ENCODE assay signal across 18 cellular contexts in the genomic region with DNA sequence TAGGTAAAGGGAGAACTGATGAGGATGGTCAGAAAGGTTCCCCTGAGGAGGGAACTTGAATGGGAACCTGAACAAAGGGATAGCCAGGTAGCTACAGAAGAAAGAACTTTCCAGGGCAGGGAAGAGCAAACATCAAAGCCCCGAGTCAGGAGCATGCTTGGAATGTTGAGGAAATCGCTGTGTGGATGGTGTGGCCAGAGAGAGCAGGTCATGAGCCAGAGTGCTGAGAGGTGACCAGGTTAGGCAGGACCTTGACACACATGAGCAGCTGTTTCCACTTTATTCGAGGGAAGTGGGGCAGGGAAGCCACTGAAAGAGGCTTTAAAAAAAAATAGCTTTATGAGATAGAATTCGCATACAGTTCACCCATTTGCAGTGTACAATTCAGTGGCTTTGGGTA. TPM values are rescaled to one million over a fixed set of nuclear protein-coding genes. Genes with fewer than 3 reads are reported as not detected.
DNase-seq lines count a peak whose midpoint lies in the region; ATAC-seq and TF ChIP-seq lines count a peak whose summit lies in the region.
"Had no signal": no experiment of that assay in that cellular context is flagged by ENCODE, and none has a peak within 500 bp of the region (broad histone marks: within the 10 kb centered on the region; RNA-seq: fewer than 3 reads in every experiment).

No MANE protein-coding gene starts in this region.

- peaks cover 9% of the 10 kb centered on the region for H3K36me3 Mint-ChIP-seq in CD4-positive, CD25-positive, alpha-beta regulatory T cell
- H3K36me3 Mint-ChIP-seq in activated T-helper 2 cell treated with anti-CD3 and anti-CD28 coated beads, Interferon-gamma antibody, Interleukin-2, Interleukin-4, amounts not matched to agents 10 μg/mL and 5 μg/mL and 100 μg/mL, durations not matched to agents 14 hours and 24 hours and 36 hours (ENCODE audit: low read depth) = peaks cover 78% of the 10 kb centered on the region

- peaks cover 25% of the 10 kb centered on the region for H3K79me1 ChIP-seq in mesendoderm (ENCODE audit: low read length)

- H3K4me3 ChIP-seq in CD4-positive, CD25-positive, alpha-beta regulatory T cell (ENCODE audit: low read depth, low read length) = no peak overlapping the region
- no peak overlapping the region for H3K4me3 ChIP-seq in HCT116 (replicated peaks in 1 of 2; ENCODE audit: low read depth in 1 of 2, low read length in 2 of 2)
- H3K4me3 ChIP-seq in mesendoderm (ENCODE audit: low read length) = no peak overlapping the region
- H3K4me3 ChIP-seq: coronary artery, ovary had no signal

- H2BK5ac ChIP-seq in mesendoderm (ENCODE audit: low read length) = no peak overlapping the region

- H3K9me3 ChIP-seq in CD4-positive, CD25-positive, alpha-beta regulatory T cell (ENCODE audit: control insufficient read depth in 2 of 2, low read length in 2 of 2) = no peaks in the 10 kb centered on the region
- no peaks in the 10 kb centered on the region for H3K9me3 ChIP-seq in HCT116 (ENCODE audit: control insufficient read depth in 1 of 2, insufficient read depth in 1 of 2, low read depth in 1 of 2, low read length in 2 of 2)
- H3K9me3 ChIP-seq: BE2C, ovary had no signal

- H4K20me1 ChIP-seq in HCT116 (ENCODE audit: insufficient read depth) = no peaks in the 10 kb centered on the region

- no peak for ATAC-seq in CD4-positive, CD25-positive, alpha-beta regulatory T cell (ENCODE audit: low read depth in 2 of 2)
- no peak for ATAC-seq in HCT116
- ATAC-seq in GM21737 (IDR thresholded peaks at IDR 0.05; ENCODE audit: unreplicated experiment) = no peak

- 0 out of 2 replicates have a peak overlapping the region, but pooled peaks have one; percentile 12 for H3K9ac ChIP-seq in HCT116 (ENCODE audit: low read length)
- H3K9ac ChIP-seq in mesendoderm (ENCODE audit: low read length) = no peak overlapping the region

- H3K27ac Mint-ChIP-seq in CD4-positive, CD25-positive, alpha-beta regulatory T cell = peak overlapping the region in 2 of 3 donors; percentile 0 to 42
- H3K27ac Mint-ChIP-seq in activated T-helper 2 cell treated with anti-CD3 and anti-CD28 coated beads, Interferon-gamma antibody, Interleukin-2, Interleukin-4, amounts not matched to agents 10 μg/mL and 5 μg/mL and 100 μg/mL, durations not matched to agents 14 hours and 24 hours and 36 hours = peak overlapping the region; percentile 95

- H4K5ac ChIP-seq in mesendoderm (ENCODE audit: low read length) = no peak overlapping the region

- H2AFZ ChIP-seq in HCT116 (ENCODE audit: low read depth, low read length, poor library complexity, severe bottlenecking) = no peak overlapping the region

- H3K4me2 ChIP-seq in HCT116 (ENCODE audit: low read length) = no peak overlapping the region
- no peak overlapping the region for H3K4me2 ChIP-seq in mesendoderm (ENCODE audit: low read length)

- BruUV-seq in HCT116 (replicated peaks; lab: Mats Ljungman, UMichigan) = no TSS peak

- intact Hi-C loops in HCT116 (cut with micrococcal nuclease) = no loop called here
- intact Hi-C loops in activated T-helper 2 cell treated with anti-CD3 and anti-CD28 coated beads, Interferon-gamma antibody, Interleukin-2, Interleukin-4, amounts not matched to agents 10 μg/mL and 5 μg/mL and 100 μg/mL, durations not matched to agents 14 hours and 24 hours and 36 hours (cut with micrococcal nuclease) = no loop called here

- H4K8ac ChIP-seq in mesendoderm (ENCODE audit: low read depth, low read length) = no peak overlapping the region

- H3K9me3 Mint-ChIP-seq in CD4-positive, CD25-positive, alpha-beta regulatory T cell = no peaks in the 10 kb centered on the region
- no peaks in the 10 kb centered on the region for H3K9me3 Mint-ChIP-seq in activated T-helper 2 cell treated with anti-CD3 and anti-CD28 coated beads, Interferon-gamma antibody, Interleukin-2, Interleukin-4, amounts not matched to agents 10 μg/mL and 5 μg/mL and 100 μg/mL, durations not matched to agents 14 hours and 24 hours and 36 hours

- peak overlapping the region in 1 of 4 donors; percentile 83 for H3K4me3 Mint-ChIP-seq in CD4-positive, CD25-positive, alpha-beta regulatory T cell
- H3K4me3 Mint-ChIP-seq in activated T-helper 2 cell treated with anti-CD3 and anti-CD28 coated beads, Interferon-gamma antibody, Interleukin-2, Interleukin-4, amounts not matched to agents 10 μg/mL and 5 μg/mL and 100 μg/mL, durations not matched to agents 14 hours and 24 hours and 36 hours (ENCODE audit: low read depth) = peak overlapping the region; percentile 52

- no peak overlapping the region for H3K27ac ChIP-seq in CD4-positive, CD25-positive, alpha-beta regulatory T cell (ENCODE audit: insufficient read depth, low read length, poor library complexity, severe bottlenecking)
- H3K27ac ChIP-seq in HCT116 (ENCODE audit: low read depth, low read length) = no peak overlapping the region
- H3K27ac ChIP-seq in mesendoderm (ENCODE audit: low read depth, low read length) = no peak overlapping the region
- H3K27ac ChIP-seq: coronary artery, ovary had no signal

- no peaks in the 10 kb centered on the region for H3K9me2 ChIP-seq in HCT116 (ENCODE audit: insufficient read depth)

- no peak overlapping the region for H3K23ac ChIP-seq in mesendoderm (ENCODE audit: low read length)

- WGBS in mesendoderm (ENCODE audit: extremely low coverage, insufficient coverage, low lambda C conversion rate) = no CpG with 5 or more reads among the region's 4 CpGs

- no peak overlapping the region for H3K56ac ChIP-seq in mesendoderm (ENCODE audit: low read length)

- H3K27me3 Mint-ChIP-seq in CD4-positive, CD25-positive, alpha-beta regulatory T cell = no peaks in the 10 kb centered on the region
- H3K27me3 Mint-ChIP-seq in activated T-helper 2 cell treated with anti-CD3 and anti-CD28 coated beads, Interferon-gamma antibody, Interleukin-2, Interleukin-4, amounts not matched to agents 10 μg/mL and 5 μg/mL and 100 μg/mL, durations not matched to agents 14 hours and 24 hours and 36 hours (ENCODE audit: low read depth) = no peaks in the 10 kb centered on the region

- H3K36me3 ChIP-seq in CD4-positive, CD25-positive, alpha-beta regulatory T cell (ENCODE audit: control insufficient read depth, insufficient read depth, low read length) = peaks cover 23% of the 10 kb centered on the region
- H3K36me3 ChIP-seq in HCT116 (ENCODE audit: control insufficient read depth in 1 of 2, insufficient read depth in 2 of 2, low read length in 2 of 2) (peaks cover 10 to 26% of the 10 kb centered on the region in 2 experiments), mesendoderm (ENCODE audit: control insufficient read depth, insufficient read depth, low read length) (peaks cover 10% of the 10 kb centered on the region)
- H3K36me3 ChIP-seq: ovary had no signal

- H3K4me1 Mint-ChIP-seq in CD4-positive, CD25-positive, alpha-beta regulatory T cell = peaks cover 4 to 77% (median 49%) of the 10 kb centered on the region in 4 donors
- H3K4me1 Mint-ChIP-seq in activated T-helper 2 cell treated with anti-CD3 and anti-CD28 coated beads, Interferon-gamma antibody, Interleukin-2, Interleukin-4, amounts not matched to agents 10 μg/mL and 5 μg/mL and 100 μg/mL, durations not matched to agents 14 hours and 24 hours and 36 hours (ENCODE audit: low read depth) = peaks cover 63% of the 10 kb centered on the region

- H3K18ac ChIP-seq in mesendoderm (ENCODE audit: low read length) = no peak overlapping the region

- peaks cover 62% of the 10 kb centered on the region for H3K4me1 ChIP-seq in CD4-positive, CD25-positive, alpha-beta regulatory T cell (ENCODE audit: control insufficient read depth, insufficient read depth, low read length, poor library complexity, severe bottlenecking)
- H3K4me1 ChIP-seq in HCT116 (ENCODE audit: control insufficient read depth in 1 of 2, insufficient read depth in 2 of 2, low read length in 2 of 2) (peaks cover 8 to 29% of the 10 kb centered on the region in 2 experiments), mesendoderm (ENCODE audit: control insufficient read depth, low read depth, low read length) (peaks cover 4% of the 10 kb centered on the region)
- H3K4me1 ChIP-seq: BE2C had no signal

- no peak for TF ChIP-seq CTCF in HCT116 (IDR thresholded peaks at IDR 0.05 in 2 of 3, conservative IDR thresholded peaks at IDR 0.05 in 1 of 3; ENCODE audit: borderline replicate concordance in 1 of 3, insufficient read depth in 1 of 3, low read depth in 2 of 3, low read length in 2 of 3)

- peaks cover 66% of the 10 kb centered on the region for H3K79me2 ChIP-seq in HCT116 (ENCODE audit: insufficient read depth, low read length)
- H3K79me2 ChIP-seq in mesendoderm (ENCODE audit: control insufficient read depth, insufficient read depth, low read length) = peaks cover 28% of the 10 kb centered on the region

- H3K27me3 ChIP-seq in CD4-positive, CD25-positive, alpha-beta regulatory T cell (ENCODE audit: control insufficient read depth, insufficient read depth, low read length) = no peaks in the 10 kb centered on the region
- H3K27me3 ChIP-seq in HCT116 (ENCODE audit: insufficient read depth, low read length) = no peaks in the 10 kb centered on the region
- no peaks in the 10 kb centered on the region for H3K27me3 ChIP-seq in mesendoderm (ENCODE audit: insufficient read depth, low read length, poor library complexity)
- H3K27me3 ChIP-seq: BE2C, ovary had no signal

- TF ChIP-seq RAD21 in HCT116 (IDR thresholded peaks at IDR 0.05; ENCODE audit: low read depth) = no peak

- CTCF ChIA-PET in HCT116 (lab: Charles Lee) = interaction anchor here (0.5 kb wide), 1 partner anchor 20 kb away, joined by 3 read pairs; no protein-coding TSS in a partner anchor

- H2BK120ac ChIP-seq in mesendoderm (ENCODE audit: low read depth, low read length) = no peak overlapping the region

- POLR2A ChIA-PET in HCT116 (lab: Charles Lee) = no interaction called here

- no peak for TF ChIP-seq POLR2A in HCT116 (IDR thresholded peaks at IDR 0.05; ENCODE audit: borderline replicate concordance, extremely low read depth, insufficient read depth, insufficient read length)

- no peak for DNase-seq in CD4-positive, CD25-positive, alpha-beta regulatory T cell
- DNase-seq in HCT116 (ENCODE audit: low read depth, low spot score) (no peak), mesendoderm (peak; percentile 57), DMS79 treated with DMSO at 0.1 percent for 48 hours (lab: John Stamatoyannopoulos, UW) (no peak), DMS153 treated with DMSO at 0.1 percent for 48 hours (lab: John Stamatoyannopoulos, UW; ENCODE audit: unreplicated experiment) (no peak)
- DNase-seq in activated T-helper 2 cell treated with anti-CD3 and anti-CD28 coated beads, Interferon-gamma antibody, Interleukin-2, Interleukin-4, amounts not matched to agents 10 μg/mL and 5 μg/mL and 100 μg/mL, durations not matched to agents 14 hours and 24 hours and 36 hours (ENCODE audit: low spot score) = no peak
- no peak for DNase-seq in activated effector memory CD4-positive, alpha-beta T cell treated with Interleukin-2 at 50 U/mL for 16 hours
- DNase-seq: activated CD8-positive, alpha-beta memory T cell treated with anti-CD3 and anti-CD28 coated beads, Interleukin-2, amount 50 U/mL, for 48 hours; aorta; BE2C; NCI-H1436; ovary had no signal

- RAD21 ChIA-PET in HCT116 (lab: Charles Lee; ENCODE audit: low non-redundant PET in 1 of 2, low total read pairs in 2 of 2, uncharacterized antibody in 2 of 2, unreplicated experiment in 2 of 2) = no interaction called here

- no peak overlapping the region for H3K4ac ChIP-seq in mesendoderm (ENCODE audit: low read depth, low read length)

- no peak overlapping the region for H2BK15ac ChIP-seq in mesendoderm (replicated peaks; ENCODE audit: low read depth)

- no peak overlapping the region for H2AK5ac ChIP-seq in mesendoderm (ENCODE audit: low read length)

RNA-seq across cellular contexts. Expression of gene RAB8A, which starts 4.4 kb away (rescaled TPM):
- total RNA-seq in CD4-positive, CD25-positive, alpha-beta regulatory T cell = 88.1 TPM
- 10 to 100 TPM; 79.6 to 93.0 (median 87.8) TPM for polyA plus RNA-seq in CD4-positive, CD25-positive, alpha-beta regulatory T cell
- 116 TPM for total RNA-seq in HCT116 (2021; ENCODE audit: unreplicated experiment)
- 100 and 111 TPM in 2 replicates for polyA plus RNA-seq in HCT116 (2012)
- total RNA-seq in activated T-helper 2 cell treated with anti-CD3 and anti-CD28 coated beads, Interferon-gamma antibody, Interleukin-2, Interleukin-4, amounts not matched to agents 10 μg/mL and 5 μg/mL and 100 μg/mL, durations not matched to agents 14 hours and 24 hours and 36 hours = 256 and 261 TPM in 2 replicates
- 61.3 TPM for polyA plus RNA-seq in mesendoderm (2013, experiment 1 of 2)
- polyA plus RNA-seq in mesendoderm (2013, experiment 2 of 2) = 61.3 TPM

RNA-seq across cellular contexts. Expression of gene HSH2D, which starts 27.4 kb away (rescaled TPM):
- 45.5 TPM for total RNA-seq in CD4-positive, CD25-positive, alpha-beta regulatory T cell
- polyA plus RNA-seq in CD4-positive, CD25-positive, alpha-beta regulatory T cell = 10 to 100 TPM in 3 of 4 donors, 1 to 10 TPM in 1; 8.8 to 17.0 (median 12.4) TPM
- 21.4 TPM for total RNA-seq in HCT116 (2021; ENCODE audit: unreplicated experiment)
- 25.0 and 30.2 TPM in 2 replicates for polyA plus RNA-seq in HCT116 (2012)
- total RNA-seq in activated T-helper 2 cell treated with anti-CD3 and anti-CD28 coated beads, Interferon-gamma antibody, Interleukin-2, Interleukin-4, amounts not matched to agents 10 μg/mL and 5 μg/mL and 100 μg/mL, durations not matched to agents 14 hours and 24 hours and 36 hours = 42.3 and 43.5 TPM in 2 replicates
- 0.56 TPM for polyA plus RNA-seq in mesendoderm (2013, experiment 1 of 2)
- 0.49 TPM for polyA plus RNA-seq in mesendoderm (2013, experiment 2 of 2)
- total RNA-seq: Daoy, glomerular endothelial cell, SK-MEL-5 had no signal

RNA-seq across cellular contexts. Expression of gene TPM4, which starts 39.8 kb away (rescaled TPM):
- 305 TPM for total RNA-seq in CD4-positive, CD25-positive, alpha-beta regulatory T cell
- polyA plus RNA-seq in CD4-positive, CD25-positive, alpha-beta regulatory T cell = 100 to 1,000 TPM; 109 to 163 (median 131) TPM
- total RNA-seq in HCT116 (2021; ENCODE audit: unreplicated experiment) = 275 TPM
- polyA plus RNA-seq in HCT116 (2012) = 230 and 283 TPM in 2 replicates
- total RNA-seq in activated T-helper 2 cell treated with anti-CD3 and anti-CD28 coated beads, Interferon-gamma antibody, Interleukin-2, Interleukin-4, amounts not matched to agents 10 μg/mL and 5 μg/mL and 100 μg/mL, durations not matched to agents 14 hours and 24 hours and 36 hours = 507 and 520 TPM in 2 replicates
- 604 TPM for polyA plus RNA-seq in mesendoderm (2013, experiment 1 of 2)
- 628 TPM for polyA plus RNA-seq in mesendoderm (2013, experiment 2 of 2)

RNA-seq across cellular contexts. Expression of gene CIB3, which starts 57.3 kb away (rescaled TPM):
- not detected for total RNA-seq in CD4-positive, CD25-positive, alpha-beta regulatory T cell
- not detected for polyA plus RNA-seq in CD4-positive, CD25-positive, alpha-beta regulatory T cell
- not detected for total RNA-seq in HCT116 (2021; ENCODE audit: unreplicated experiment)
- 0.13 and 0.76 TPM in 2 replicates for polyA plus RNA-seq in HCT116 (2012)
- total RNA-seq in activated T-helper 2 cell treated with anti-CD3 and anti-CD28 coated beads, Interferon-gamma antibody, Interleukin-2, Interleukin-4, amounts not matched to agents 10 μg/mL and 5 μg/mL and 100 μg/mL, durations not matched to agents 14 hours and 24 hours and 36 hours = not detected in 2 replicates
- not detected for polyA plus RNA-seq in mesendoderm (2013, experiment 1 of 2)
- polyA plus RNA-seq in mesendoderm (2013, experiment 2 of 2) = not detected
- total RNA-seq: aorta, Daoy, epithelial cell of proximal tubule, glomerular endothelial cell, ovary, SK-MEL-5 had no signal
- polyA plus RNA-seq: ovary had no signal
